25 cellular contexts compared by ENCODE assay signal in genomic region chr7:5349437-5350173, GRCh38.
DNase-seq lines count a peak whose midpoint lies in the region; ATAC-seq and TF ChIP-seq lines count a peak whose summit lies in the region.
"Had no signal": no experiment of that assay in that cellular context is flagged by ENCODE, and none has a peak within 500 bp of the region (broad histone marks: within the 10 kb centered on the region; RNA-seq: fewer than 3 reads in every experiment).

No MANE protein-coding gene starts in this region.

- no peak overlapping the region for H3K27ac ChIP-seq in iPS-18a (ENCODE audit: low read length)
- H3K27ac ChIP-seq: GM23248, SJSA1, upper lobe of right lung had no signal

- H3K9me3 Mint-ChIP-seq in WTC11 (no peaks in the 10 kb centered on the region), progenitor cell of endocrine pancreas (ENCODE audit: low read depth) (no peaks in the 10 kb centered on the region)
- H3K9me3 Mint-ChIP-seq in activated naive CD4-positive, alpha-beta T cell treated with anti-CD3 and anti-CD28 coated beads, Interleukin-2, amount 50 U/mL, for 72 hours: no peaks in the 10 kb centered on the region
- H3K9me3 Mint-ChIP-seq: activated CD4-positive, alpha-beta T cell treated with anti-CD3 and anti-CD28 coated beads, Interleukin-2, amount 10 ng/mL, durations not matched to agents 24 days and 14 days; activated naive CD4-positive, alpha-beta T cell treated with anti-CD3 and anti-CD28 coated beads, Interleukin-2, amount 50 U/mL, for 24 hours; activated T-cell treated with anti-CD3 and anti-CD28 coated beads, Interleukin-2, amount 50 U/mL, for 72 hours; neural crest cell had no signal

- H3K9ac ChIP-seq in iPS-18a (ENCODE audit: low read length): no peak overlapping the region
- H3K9ac ChIP-seq: GM23248 had no signal

- H3K27ac Mint-ChIP-seq in WTC11 (peak overlapping the region; percentile 91; the same call in 1 of the 2 replicates), progenitor cell of endocrine pancreas (peak overlapping the region; percentile 67)
- H3K27ac Mint-ChIP-seq in activated naive CD4-positive, alpha-beta T cell treated with anti-CD3 and anti-CD28 coated beads, Interleukin-2, amount 50 U/mL, for 72 hours: no peak overlapping the region
- H3K27ac Mint-ChIP-seq: activated CD4-positive, alpha-beta T cell treated with anti-CD3 and anti-CD28 coated beads, Interleukin-2, amount 10 ng/mL, durations not matched to agents 24 days and 14 days; activated naive CD4-positive, alpha-beta T cell treated with anti-CD3 and anti-CD28 coated beads, Interleukin-2, amount 50 U/mL, for 24 hours; activated T-cell treated with anti-CD3 and anti-CD28 coated beads, Interleukin-2, amount 50 U/mL, for 72 hours; T-helper 17 cell had no signal

- DNase-seq in ELF-1 (ENCODE audit: low read depth, low spot score) (peak; percentile 77), WTC11 (ENCODE audit: low spot score) (no peak), progenitor cell of endocrine pancreas (ENCODE audit: low spot score, unreplicated experiment) (no peak), H4 (ENCODE audit: low spot score) (no peak), omental fat pad (ENCODE audit: low spot score) (no peak)
- DNase-seq in stimulated activated naive CD4-positive, alpha-beta T cell treated with Interleukin-2 at 50 U/mL for 16 hours (lab: John Stamatoyannopoulos, UW): no peak
- no peak for DNase-seq in activated naive CD4-positive, alpha-beta T cell treated with anti-CD3 and anti-CD28 coated beads, Interleukin-2, amount 50 U/mL, for 72 hours (ENCODE audit: low spot score in 2 of 2)
- DNase-seq: activated CD4-positive, alpha-beta T cell treated with anti-CD3 and anti-CD28 coated beads, Interleukin-2, amount 10 ng/mL, durations not matched to agents 24 days and 14 days; activated T-cell treated with anti-CD3 and anti-CD28 coated beads, Interleukin-2, amount 50 U/mL, for 72 hours; effector CD4-positive, alpha-beta T cell; EL; GM23248; KBM-7; mucosa of descending colon; NCI-H146; NCI-H524; Peyer's patch; stimulated activated CD4-positive, alpha-beta T cell treated with anti-CD3 and anti-CD28 coated beads, Interleukin-4, amount 100 ng/mL, for 24 hours; T-helper 17 cell; upper lobe of right lung had no signal

- H3K27me3 Mint-ChIP-seq in WTC11 (ENCODE audit: low read depth): peaks cover 54% of the 10 kb centered on the region
- H3K27me3 Mint-ChIP-seq in progenitor cell of endocrine pancreas: no peaks in the 10 kb centered on the region
- H3K27me3 Mint-ChIP-seq: activated CD4-positive, alpha-beta T cell treated with anti-CD3 and anti-CD28 coated beads, Interleukin-2, amount 10 ng/mL, durations not matched to agents 24 days and 14 days; activated naive CD4-positive, alpha-beta T cell treated with anti-CD3 and anti-CD28 coated beads, Interleukin-2, amount 50 U/mL, for 24 hours; T-helper 17 cell had no signal

- no peaks in the 10 kb centered on the region for H3K9me3 ChIP-seq in iPS-18a (ENCODE audit: control insufficient read depth, low read depth, low read length)
- H3K9me3 ChIP-seq: mucosa of descending colon, SJSA1, upper lobe of right lung had no signal

- H3K4me1 Mint-ChIP-seq in WTC11: peaks cover 34% of the 10 kb centered on the region
- H3K4me1 Mint-ChIP-seq in progenitor cell of endocrine pancreas (ENCODE audit: low read depth): peaks cover 11% of the 10 kb centered on the region

- CTCF ChIA-PET in WTC11 (lab: Charles Lee): interaction anchor here (0.7 to 2.5 kb wide), 5 partner anchors 11 to 478 kb away, joined by 3 to 8 read pairs (median 5); no protein-coding TSS in a partner anchor

- POLR2A ChIA-PET in WTC11 (lab: Charles Lee): interaction anchor here (0.7 kb wide), 1 partner anchor 110 kb away, joined by 3 read pairs; no protein-coding TSS in a partner anchor

- peak overlapping the region; percentile 51 for H3K4me3 ChIP-seq in iPS-18a (ENCODE audit: low read length)
- H3K4me3 ChIP-seq: GM23248, mucosa of descending colon, Peyer's patch, SJSA1, upper lobe of right lung had no signal

- H3K4me3 Mint-ChIP-seq in WTC11 (peak overlapping the region; percentile 67), progenitor cell of endocrine pancreas (ENCODE audit: low read depth) (no peak overlapping the region)
- H3K4me3 Mint-ChIP-seq: activated CD4-positive, alpha-beta T cell treated with anti-CD3 and anti-CD28 coated beads, Interleukin-2, amount 10 ng/mL, durations not matched to agents 24 days and 14 days; activated naive CD4-positive, alpha-beta T cell treated with anti-CD3 and anti-CD28 coated beads, Interleukin-2, amount 50 U/mL, for 24 hours; activated T-cell treated with anti-CD3 and anti-CD28 coated beads, Interleukin-2, amount 50 U/mL, for 72 hours; neural crest cell; T-helper 17 cell had no signal

- no peaks in the 10 kb centered on the region for H3K36me3 ChIP-seq in iPS-18a (ENCODE audit: control insufficient read depth, low read depth, low read length)

- H3K36me3 Mint-ChIP-seq in WTC11: peaks cover 4% of the 10 kb centered on the region
- peaks cover 38% of the 10 kb centered on the region for H3K36me3 Mint-ChIP-seq in progenitor cell of endocrine pancreas (ENCODE audit: insufficient read depth)
- H3K36me3 Mint-ChIP-seq in activated naive CD4-positive, alpha-beta T cell treated with anti-CD3 and anti-CD28 coated beads, Interleukin-2, amount 50 U/mL, for 72 hours: peaks cover 13 to 18% of the 10 kb centered on the region in 2 donors

- H3K27me3 ChIP-seq in iPS-18a (ENCODE audit: control insufficient read depth, insufficient read depth, low read length): peaks cover 69% of the 10 kb centered on the region
- H3K27me3 ChIP-seq: Peyer's patch, SJSA1, upper lobe of right lung had no signal

- ATAC-seq in WTC11 (no peak), omental fat pad (ENCODE audit: low FRiP score) (no peak)
- no peak for ATAC-seq in activated naive CD4-positive, alpha-beta T cell treated with anti-CD3 and anti-CD28 coated beads, Interleukin-2, amount 50 U/mL, for 72 hours
- ATAC-seq: activated T-cell treated with anti-CD3 and anti-CD28 coated beads, Interleukin-2, amount 50 U/mL, for 72 hours; left lobe of liver; mucosa of descending colon; T-helper 17 cell; upper lobe of right lung had no signal

- TF ChIP-seq CTCF in WTC11 (IDR thresholded peaks at IDR 0.05) (no peak), progenitor cell of endocrine pancreas (IDR thresholded peaks at IDR 0.05; ENCODE audit: unreplicated experiment) (no peak), omental fat pad (IDR thresholded peaks at IDR 0.05) (no peak)

- H3K4me1 ChIP-seq in iPS-18a (ENCODE audit: control insufficient read depth, low read depth, low read length): peaks cover 7% of the 10 kb centered on the region
- H3K4me1 ChIP-seq: SJSA1 had no signal

TF ChIP-seq in WTC11, 78 proteins besides CTCF, POLR2A, EP300 and RAD21:
- TF ChIP-seq ZNF219 (CRISPR knock-in tag; IDR thresholded peaks at IDR 0.05; ENCODE audit: borderline replicate concordance): no peak
- no peak for TF ChIP-seq IRF2 (CRISPR knock-in tag; IDR thresholded peaks at IDR 0.05; ENCODE audit: borderline replicate concordance, low read depth)
- TF ChIP-seq, protein P1, sequence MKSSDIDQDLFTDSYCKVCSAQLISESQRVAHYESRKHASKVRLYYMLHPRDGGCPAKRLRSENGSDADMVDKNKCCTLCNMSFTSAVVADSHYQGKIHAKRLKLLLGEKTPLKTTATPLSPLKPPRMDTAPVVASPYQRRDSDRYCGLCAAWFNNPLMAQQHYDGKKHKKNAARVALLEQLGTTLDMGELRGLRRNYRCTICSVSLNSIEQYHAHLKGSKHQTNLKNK (CRISPR knock-in tag; IDR thresholded peaks at IDR 0.05): no peak
- TF ChIP-seq, protein P2, sequence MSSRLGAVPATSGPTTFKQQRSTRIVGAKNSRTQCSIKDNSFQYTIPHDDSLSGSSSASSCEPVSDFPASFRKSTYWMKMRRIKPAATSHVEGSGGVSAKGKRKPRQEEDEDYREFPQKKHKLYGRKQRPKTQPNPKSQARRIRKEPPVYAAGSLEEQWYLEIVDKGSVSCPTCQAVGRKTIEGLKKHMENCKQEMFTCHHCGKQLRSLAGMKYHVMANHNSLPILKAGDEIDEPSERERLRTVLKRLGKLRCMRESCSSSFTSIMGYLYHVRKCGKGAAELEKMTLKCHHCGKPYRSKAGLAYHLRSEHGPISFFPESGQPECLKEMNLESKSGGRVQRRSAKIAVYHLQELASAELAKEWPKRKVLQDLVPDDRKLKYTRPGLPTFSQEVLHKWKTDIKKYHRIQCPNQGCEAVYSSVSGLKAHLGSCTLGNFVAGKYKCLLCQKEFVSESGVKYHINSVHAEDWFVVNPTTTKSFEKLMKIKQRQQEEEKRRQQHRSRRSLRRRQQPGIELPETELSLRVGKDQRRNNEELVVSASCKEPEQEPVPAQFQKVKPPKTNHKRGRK (CRISPR knock-in tag; IDR thresholded peaks at IDR 0.05; ENCODE audit: borderline replicate concordance): no peak
- TF ChIP-seq ESRRA (CRISPR knock-in tag; IDR thresholded peaks at IDR 0.05; ENCODE audit: borderline replicate concordance): no peak

Comparison
In these comparisons a context has a peak if more than half of its experiments do, and no peak if none do; other contexts are left out.
1. H3K27ac Mint-ChIP-seq: peak in WTC11 (single experiment) and progenitor cell of endocrine pancreas (single experiment); none in activated naive CD4-positive, alpha-beta T cell treated with anti-CD3 and anti-CD28 coated beads, Interleukin-2, amount 50 U/mL, for 72 hours (0 of 2).